In the genomic region with DNA sequence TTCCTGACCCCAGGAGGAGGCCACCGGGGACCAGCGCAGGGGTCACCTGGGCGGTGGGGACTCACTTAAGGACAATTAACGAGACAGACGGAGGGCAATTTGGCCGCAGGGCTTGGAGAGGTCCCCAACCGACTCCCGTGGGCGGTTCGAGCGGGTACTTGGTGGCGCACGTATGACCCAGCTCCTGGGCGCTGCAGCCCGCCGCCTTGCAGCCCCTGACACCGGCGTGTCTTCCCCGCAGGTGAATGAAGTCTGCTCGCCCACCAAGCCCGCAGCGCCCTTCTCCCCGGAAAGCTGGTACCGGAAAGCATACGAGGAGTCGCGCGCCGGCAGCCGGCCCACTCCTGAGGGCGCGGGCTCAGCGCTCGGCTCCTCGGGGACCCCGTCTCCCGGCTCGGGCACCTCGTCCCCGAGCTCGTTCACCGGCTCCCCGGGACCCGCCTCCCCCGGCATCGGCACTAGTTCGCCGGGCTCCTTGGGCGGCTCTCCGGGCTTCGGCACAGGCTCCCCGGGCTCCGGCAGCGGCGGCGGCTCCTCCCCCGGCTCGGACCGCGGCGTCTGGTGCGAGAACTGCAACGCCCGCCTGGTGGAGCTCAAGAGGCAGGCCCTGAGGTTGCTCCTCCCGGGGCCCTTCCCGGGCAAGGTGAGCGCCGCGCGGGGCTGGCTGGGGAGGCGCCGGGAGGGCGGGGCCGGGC, we compare ENCODE assay signal across 8 cellular contexts. TPM values are rescaled to one million over a fixed set of nuclear protein-coding genes. Genes with fewer than 3 reads are reported as not detected.
DNase-seq lines count a peak whose midpoint lies in the region; FAIRE-seq and TF ChIP-seq lines count a peak whose summit lies in the region.

No MANE protein-coding gene starts in this region.

- peaks cover 5% of the 10 kb centered on the region; the same call in 1 of the 2 replicates for H3K9me3 ChIP-seq in SJCRH30 (replicated peaks)
- H3K9me3 ChIP-seq in neuronal stem cell (replicated peaks in 1 of 2; ENCODE audit: control insufficient read depth in 2 of 2, insufficient read depth in 1 of 2, low read depth in 1 of 2, low read length in 2 of 2): peaks cover 0 to 39% of the 10 kb centered on the region in 2 donors

- no peak overlapping the region for H4K91ac ChIP-seq in neuronal stem cell (ENCODE audit: low read depth, low read length, poor library complexity)

- no peak overlapping the region for H2BK120ac ChIP-seq in neuronal stem cell (ENCODE audit: low read depth, low read length)

- no CpG with 5 or more reads among the region's 74 CpGs for WGBS in neuronal stem cell (ENCODE audit: extremely low coverage in 2 of 2, insufficient read length in 2 of 2, insufficient replicate concordance in 1 of 2), 2 donors

- TF ChIP-seq CTCF in LNCaP clone FGC (IDR thresholded peaks at IDR 0.05; ENCODE audit: control insufficient read depth, extremely low read depth, insufficient read depth): peak; percentile 94

- no peak overlapping the region for H2AK5ac ChIP-seq in neuronal stem cell (ENCODE audit: low read depth, low read length)

- H3K27me3 ChIP-seq in SJCRH30 (no peaks in the 10 kb centered on the region), neuronal stem cell (ENCODE audit: control insufficient read depth in 3 of 3, insufficient read depth in 3 of 3, low read depth in 1 of 3, low read length in 3 of 3) (peaks cover 0 to 31% (median 3%) of the 10 kb centered on the region in 3 experiments)

- H3K18ac ChIP-seq in neuronal stem cell (ENCODE audit: low read length): peak overlapping the region; percentile 87

- H3K79me1 ChIP-seq in neuronal stem cell (ENCODE audit: low read depth, low read length): no peaks in the 10 kb centered on the region

- H3K4me3 ChIP-seq in LNCaP clone FGC (ENCODE audit: low read depth, low read length): peak overlapping the region; percentile 45
- H3K4me3 ChIP-seq in SJCRH30: peak overlapping the region; percentile 71
- H3K4me3 ChIP-seq in neuronal stem cell (ENCODE audit: low read length in 2 of 2): peak overlapping the region; percentile 58 to 93

- H3K23ac ChIP-seq in neuronal stem cell (ENCODE audit: low read depth, low read length, poor library complexity): peak overlapping the region; percentile 18

- H3K9ac ChIP-seq in neuronal stem cell (ENCODE audit: low read depth, low read length, poor library complexity): peak overlapping the region; percentile 91

- peak overlapping the region; percentile 99 for H3K4me2 ChIP-seq in neuronal stem cell (ENCODE audit: insufficient read depth, low read length, poor library complexity, severe bottlenecking)

- H3K14ac ChIP-seq in neuronal stem cell (ENCODE audit: low read length): no peak overlapping the region

- H3K27ac ChIP-seq in SJCRH30 (peak overlapping the region; percentile 81), neuronal stem cell (replicated peaks; ENCODE audit: low read length) (no peak overlapping the region)

- no peak for TF ChIP-seq POLR2A in H54 (IDR thresholded peaks at IDR 0.05; ENCODE audit: low read depth, low read length)

- no peak overlapping the region for H4K8ac ChIP-seq in neuronal stem cell (ENCODE audit: low read depth, low read length)

- H3K4me1 ChIP-seq in SJCRH30 (no peaks in the 10 kb centered on the region), neuronal stem cell (ENCODE audit: control insufficient read depth in 2 of 2, insufficient read depth in 1 of 2, low read depth in 1 of 2, low read length in 2 of 2) (peaks cover 9 to 12% of the 10 kb centered on the region in 2 donors)

- DNase-seq in EL (peak; percentile 77), H54 (ENCODE audit: insufficient read length, low spot score) (peak; percentile 96), LNCaP clone FGC (ENCODE audit: low read depth) (peak; percentile 13), SJCRH30 (peak; percentile 89), activated gamma-delta T cell treated with Interleukin-2 at 50 U/mL for 16 hours (peak; percentile 57), foreskin melanocyte (peak; percentile 47), neuronal stem cell (ENCODE audit: low spot score) (peak; percentile 76), stromal cell of bone marrow (ENCODE audit: low read depth) (peak; percentile 50)

- H3K4ac ChIP-seq in neuronal stem cell (ENCODE audit: low read length): no peak overlapping the region

- H2BK5ac ChIP-seq in neuronal stem cell (ENCODE audit: low read length): no peak overlapping the region

- peak overlapping the region; percentile 42 for H2BK15ac ChIP-seq in neuronal stem cell (ENCODE audit: low read length)

- H2BK12ac ChIP-seq in neuronal stem cell (ENCODE audit: low read length): no peak overlapping the region

- no peak for FAIRE-seq in H54 (lab: Jason Lieb, UNC)

- H2AFZ ChIP-seq in neuronal stem cell (ENCODE audit: low read length): peak overlapping the region; percentile 97

- peaks cover 29% of the 10 kb centered on the region for H3K36me3 ChIP-seq in SJCRH30
- H3K36me3 ChIP-seq in neuronal stem cell (replicated peaks in 1 of 2; ENCODE audit: control insufficient read depth in 2 of 2, insufficient read depth in 2 of 2, low read length in 2 of 2): peaks cover 0 to 37% of the 10 kb centered on the region in 2 donors

RNA-seq across cellular contexts. Expression of a gene that starts 1.4 kb away (rescaled TPM):
- 14.4 and 14.9 TPM in 2 replicates for total RNA-seq in SJCRH30 (2014; rRNA removed; shearing (Covaris generic))
- 0.33 TPM for polyA plus RNA-seq in neuronal stem cell (2013, experiment 1 of 2)
- polyA plus RNA-seq in neuronal stem cell (2013, experiment 2 of 2): 0.26 TPM

Comparison
In these comparisons a context has a peak if more than half of its experiments do, and no peak if none do; other contexts are left out.
1. DNase-seq: peak in every context shown above with its lines; median percentile 96 in H54; 89 in SJCRH30; 77 in EL; 76 in neuronal stem cell; 57 in activated gamma-delta T cell treated with Interleukin-2 at 50 U/mL for 16 hours; 50 in stromal cell of bone marrow; 47 in foreskin melanocyte; 13 in LNCaP clone FGC.